7 cellular contexts compared by ENCODE assay signal in the genomic region with DNA sequence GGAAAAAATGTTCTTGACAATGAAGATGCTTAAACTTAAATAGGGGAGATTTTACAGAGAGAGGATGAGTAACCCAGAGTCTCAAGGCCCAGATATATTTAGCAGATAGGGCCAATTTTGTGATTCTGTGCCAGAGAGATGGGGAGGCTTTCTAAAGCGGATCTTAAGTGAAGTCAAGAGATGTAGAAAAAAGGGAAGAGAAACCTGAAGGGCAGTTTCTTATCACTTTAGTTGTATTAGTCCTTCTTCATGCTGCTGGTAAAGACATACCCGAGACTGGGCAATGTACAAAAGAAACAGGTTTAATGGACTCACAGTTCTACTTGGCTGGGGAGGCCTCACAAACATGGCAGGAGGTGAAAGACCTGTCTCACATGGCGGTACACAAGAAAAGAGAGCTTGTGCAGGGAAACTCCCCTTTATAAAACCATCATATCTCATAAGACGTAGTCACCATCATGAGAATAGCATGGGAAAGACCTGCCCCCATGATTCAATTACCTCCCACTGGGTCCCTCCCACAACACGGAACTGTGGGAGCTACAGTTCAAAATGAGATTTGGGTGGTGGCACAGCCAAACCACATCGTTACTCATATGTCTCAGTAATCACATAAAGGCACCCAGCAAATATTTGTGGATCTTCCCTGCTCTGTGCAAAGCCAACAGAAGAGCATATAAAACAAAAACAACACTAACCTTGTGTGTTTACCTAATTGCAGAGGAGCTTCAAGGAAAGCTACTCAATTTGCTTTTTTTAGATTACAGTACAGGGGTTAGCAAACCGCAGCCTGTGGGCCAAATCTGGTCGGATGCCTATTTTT.
DNase-seq lines count a peak whose midpoint lies in the region; ATAC-seq lines count a peak whose summit lies in the region.

No MANE protein-coding gene starts in this region.

- DNase-seq in NOMO-1 treated with DMSO at 0.1 percent for 48 hours (lab: John Stamatoyannopoulos, UW; ENCODE audit: unreplicated experiment), result peak; percentile 88
- peak; percentile 15 for DNase-seq in stimulated activated CD4-positive, alpha-beta T cell treated with anti-CD3 and anti-CD28 coated beads, Interleukin-12 subunit alpha, Interleukin-12 subunit beta, amount 100 ng/mL, for 4 hours
- DNase-seq in islet precursor cell, result no peak
- no peak for DNase-seq in HK-2 (ENCODE audit: unreplicated experiment)
- DNase-seq in NK-92 treated with Interleukin-12 subunit alpha and Interleukin-12 subunit beta, amount 100 ng/mL, for 24 hours (lab: John Stamatoyannopoulos, UW), result no peak

- peak; percentile 84 for ATAC-seq in GM18873 (IDR thresholded peaks at IDR 0.05; ENCODE audit: low FRiP score, unreplicated experiment)
- ATAC-seq in HG02588 (IDR thresholded peaks at IDR 0.05; ENCODE audit: unreplicated experiment), result peak; percentile 73

Comparison
In these comparisons a context has a peak if more than half of its experiments do, and no peak if none do; other contexts are left out.
1. DNase-seq: peak in NOMO-1 treated with DMSO at 0.1 percent for 48 hours (single experiment) and stimulated activated CD4-positive, alpha-beta T cell treated with anti-CD3 and anti-CD28 coated beads, Interleukin-12 subunit alpha, Interleukin-12 subunit beta, amount 100 ng/mL, for 4 hours (single experiment); none in islet precursor cell (single experiment), HK-2 (single experiment) and NK-92 treated with Interleukin-12 subunit alpha and Interleukin-12 subunit beta, amount 100 ng/mL, for 24 hours (single experiment).